Comparison of ENCODE assay signal across 16 cellular contexts in the genomic region with DNA sequence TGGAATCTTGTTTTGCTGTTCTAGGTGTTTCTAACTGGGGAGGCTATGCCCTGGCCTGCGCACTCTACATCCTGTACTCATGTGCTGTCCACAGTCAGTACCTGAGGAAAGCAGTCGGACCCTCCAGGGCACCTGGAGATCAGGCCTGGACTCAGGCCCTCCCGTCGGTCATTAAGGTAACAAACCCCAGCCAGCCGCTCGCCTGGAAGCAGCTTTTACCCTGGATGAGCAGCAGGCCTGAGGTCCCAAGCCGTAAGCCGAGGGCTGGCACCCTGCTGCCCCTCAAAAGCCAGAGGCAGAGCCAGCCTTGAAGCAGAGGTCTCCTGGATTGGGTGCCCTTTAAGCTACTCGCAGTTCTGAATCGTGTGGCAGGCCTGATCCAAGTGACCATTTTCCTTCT.
"Had no signal": no experiment of that assay in that cellular context is flagged by ENCODE, and none has a peak within 500 bp of the region (broad histone marks: within the 10 kb centered on the region; RNA-seq: fewer than 3 reads in every experiment).

No MANE protein-coding gene starts in this region.

- DNase-seq: cerebellar nuclear complex; foreskin melanocyte; heart left ventricle; hippocampal formation; left colon; left ventricle myocardium superior; mesenchymal stem cell; naive B cell; sigmoid colon; stimulated activated CD4-positive, alpha-beta T cell treated with anti-CD3 and anti-CD28 coated beads, Interleukin-2, amount 100 ng/mL, for 48 hours; stimulated activated naive CD8-positive, alpha-beta T cell treated with anti-CD3 and anti-CD28 coated beads, Interleukin-15, amount 100 ng/mL, for 72 hours; testis had no signal

- H3K4me3 ChIP-seq: heart left ventricle, lung, sigmoid colon, skin epidermis, testis, tibial nerve had no signal

- H3K4me3 Mint-ChIP-seq: dendritic cell treated with granulocyte-macrophage colony-stimulating factor and Interleukin-4, amounts not matched to agents 40 ng/mL and 50 ng/mL, for 4 days; naive B cell; stimulated activated naive CD8-positive, alpha-beta T cell treated with anti-CD3 and anti-CD28 coated beads, Interleukin-15, amount 100 ng/mL, for 72 hours had no signal

- H3K9me3 Mint-ChIP-seq: dendritic cell treated with granulocyte-macrophage colony-stimulating factor and Interleukin-4, amounts not matched to agents 40 ng/mL and 50 ng/mL, for 4 days; naive B cell; stimulated activated naive CD8-positive, alpha-beta T cell treated with anti-CD3 and anti-CD28 coated beads, Interleukin-15, amount 100 ng/mL, for 72 hours had no signal

- H3K27me3 Mint-ChIP-seq: dendritic cell treated with granulocyte-macrophage colony-stimulating factor and Interleukin-4, amounts not matched to agents 40 ng/mL and 50 ng/mL, for 4 days; naive B cell; stimulated activated naive CD8-positive, alpha-beta T cell treated with anti-CD3 and anti-CD28 coated beads, Interleukin-15, amount 100 ng/mL, for 72 hours had no signal

- ATAC-seq: heart left ventricle; left colon; left ventricle myocardium superior; stimulated activated naive CD8-positive, alpha-beta T cell treated with anti-CD3 and anti-CD28 coated beads, Interleukin-15, amount 100 ng/mL, for 72 hours had no signal

- H3K27ac Mint-ChIP-seq: dendritic cell treated with granulocyte-macrophage colony-stimulating factor and Interleukin-4, amounts not matched to agents 40 ng/mL and 50 ng/mL, for 4 days; stimulated activated naive CD8-positive, alpha-beta T cell treated with anti-CD3 and anti-CD28 coated beads, Interleukin-15, amount 100 ng/mL, for 72 hours had no signal

- H3K4me1 ChIP-seq: sigmoid colon had no signal

- H3K9me3 ChIP-seq: sigmoid colon, testis, tibial nerve had no signal

- H3K27me3 ChIP-seq: heart left ventricle, sigmoid colon, testis, tibial nerve had no signal

- H3K27ac ChIP-seq: heart left ventricle, sigmoid colon, skin epidermis, testis, tibial nerve had no signal
